Comparison of ENCODE assay signal across 1 cellular context in the genomic region with DNA sequence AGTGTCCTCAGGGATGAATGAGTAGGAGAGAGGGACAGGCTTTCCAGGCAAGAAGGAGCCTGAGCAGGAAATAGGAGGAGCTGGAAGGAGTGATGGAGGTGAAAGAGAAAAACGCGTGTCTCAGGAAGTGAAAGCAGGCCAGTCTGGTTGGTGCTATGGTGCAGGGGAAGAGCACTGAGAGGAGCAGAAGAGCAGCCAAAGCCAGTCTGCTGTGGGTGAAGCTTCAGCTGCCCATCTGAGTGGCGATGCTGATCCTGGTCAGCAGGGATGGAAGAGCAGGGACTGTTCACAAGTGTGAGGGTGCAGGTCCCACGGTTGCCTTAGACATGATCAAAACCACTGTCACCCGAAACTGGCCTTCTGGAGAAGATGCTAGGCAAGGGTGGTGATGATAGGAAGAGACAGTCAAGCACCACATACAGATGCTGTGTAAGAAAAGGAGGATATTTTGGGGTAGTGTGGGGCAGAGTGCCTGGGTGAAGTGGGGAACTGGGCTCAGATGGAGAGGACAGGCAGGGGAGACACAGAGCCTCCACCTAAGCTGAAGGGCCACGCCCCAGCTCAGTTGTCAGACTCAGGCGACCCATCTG.
TF ChIP-seq lines count a peak whose summit lies in the region.

No MANE protein-coding gene starts in this region.

TF ChIP-seq in IMR-90, 13 proteins besides CTCF, POLR2A, EP300 and RAD21 (continued from another document):
- no peak for TF ChIP-seq USF2 (IDR thresholded peaks at IDR 0.05; ENCODE audit: low read depth, low read length)
- TF ChIP-seq MAFK (IDR thresholded peaks at IDR 0.05; ENCODE audit: low read depth, low read length): no peak
- no peak for TF ChIP-seq BHLHE40 (IDR thresholded peaks at IDR 0.05; ENCODE audit: low read depth, low read length)
- no peak for TF ChIP-seq FOS (IDR thresholded peaks at IDR 0.05; ENCODE audit: low read depth, low read length)
- TF ChIP-seq NFE2L2 (IDR thresholded peaks at IDR 0.05; ENCODE audit: low read depth, low read length): no peak
- no peak for TF ChIP-seq CHD1 (IDR thresholded peaks at IDR 0.05; ENCODE audit: low read depth, low read length)
- no peak for TF ChIP-seq MXI1 (IDR thresholded peaks at IDR 0.05; ENCODE audit: borderline replicate concordance, low read depth, low read length)
- no peak for TF ChIP-seq MAZ (IDR thresholded peaks at IDR 0.05; ENCODE audit: borderline replicate concordance, low read depth, low read length)
- no peak for TF ChIP-seq RFX5 (IDR thresholded peaks at IDR 0.05; ENCODE audit: low read depth, low read length)
- TF ChIP-seq SMC3 (IDR thresholded peaks at IDR 0.05; ENCODE audit: low read depth, low read length): no peak
- TF ChIP-seq, protein P1, sequence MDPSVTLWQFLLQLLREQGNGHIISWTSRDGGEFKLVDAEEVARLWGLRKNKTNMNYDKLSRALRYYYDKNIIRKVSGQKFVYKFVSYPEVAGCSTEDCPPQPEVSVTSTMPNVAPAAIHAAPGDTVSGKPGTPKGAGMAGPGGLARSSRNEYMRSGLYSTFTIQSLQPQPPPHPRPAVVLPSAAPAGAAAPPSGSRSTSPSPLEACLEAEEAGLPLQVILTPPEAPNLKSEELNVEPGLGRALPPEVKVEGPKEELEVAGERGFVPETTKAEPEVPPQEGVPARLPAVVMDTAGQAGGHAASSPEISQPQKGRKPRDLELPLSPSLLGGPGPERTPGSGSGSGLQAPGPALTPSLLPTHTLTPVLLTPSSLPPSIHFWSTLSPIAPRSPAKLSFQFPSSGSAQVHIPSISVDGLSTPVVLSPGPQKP (IDR thresholded peaks at IDR 0.05; ENCODE audit: borderline replicate concordance, low read depth, low read length): no peak
- no peak for TF ChIP-seq RCOR1 (IDR thresholded peaks at IDR 0.05; ENCODE audit: insufficient replicate concordance, low read length)
